In the genomic region with DNA sequence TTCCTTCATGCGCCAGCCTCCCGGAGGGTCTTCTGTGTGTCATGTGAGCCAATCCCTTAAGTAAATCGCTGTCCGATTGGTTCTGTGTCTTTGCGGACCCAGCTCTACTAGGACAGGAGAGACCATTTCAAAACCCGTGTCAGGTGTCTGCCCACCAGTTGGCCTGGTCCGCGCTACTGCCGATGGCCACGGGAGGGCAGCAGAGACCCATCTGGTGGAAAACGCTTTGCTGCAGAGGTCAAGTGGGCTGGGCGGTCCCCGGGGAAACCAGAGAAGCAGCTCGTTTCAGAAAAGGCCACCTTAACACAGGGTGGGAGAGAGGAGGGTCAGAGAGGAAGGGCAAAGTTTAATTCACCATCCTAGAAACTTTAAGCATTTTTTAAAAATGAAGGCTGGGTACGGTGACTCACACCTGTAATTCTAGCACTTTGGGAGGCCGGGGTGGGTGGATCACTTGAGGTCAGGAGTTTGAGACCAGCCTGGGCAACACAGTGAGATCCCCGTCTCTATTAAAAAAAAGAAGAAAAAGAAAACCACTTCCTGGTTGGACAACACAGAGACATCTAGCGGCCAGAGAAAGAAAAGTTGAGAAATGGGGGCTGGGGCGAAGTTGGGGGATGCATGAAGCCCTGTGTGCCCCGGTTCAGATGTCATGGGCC, we compare ENCODE assay signal across 9 cellular contexts. TPM values are rescaled to one million over a fixed set of nuclear protein-coding genes. Genes with fewer than 3 reads are reported as not detected.
DNase-seq lines count a peak whose midpoint lies in the region; ATAC-seq, FAIRE-seq and TF ChIP-seq lines count a peak whose summit lies in the region.
"Had no signal": no experiment of that assay in that cellular context is flagged by ENCODE, and none has a peak within 500 bp of the region (broad histone marks: within the 10 kb centered on the region; RNA-seq: fewer than 3 reads in every experiment).

No MANE protein-coding gene starts in this region.

- 4% methylated on average over 20 of the region's 20 CpGs for whole genome bisulfite sequencing in HepG2 (ENCODE audit: low lambda C conversion rate)

- no peaks in the 10 kb centered on the region for H3K79me2 ChIP-seq in HepG2 (ENCODE audit: insufficient read depth, low read length)

- peaks cover 8% of the 10 kb centered on the region for H3K4me1 Mint-ChIP-seq in activated CD4-positive, alpha-beta T cell treated with anti-CD3 and anti-CD28 coated beads, Interleukin-2, amount 10 ng/mL, durations not matched to agents 7 days and 5 days

- H3K4me2 ChIP-seq in HepG2 (ENCODE audit: low read depth, low read length) = peak overlapping the region; percentile 30

- TF ChIP-seq CTCF in colonic mucosa (IDR thresholded peaks at IDR 0.05) (peak; percentile 93), HepG2 (CRISPR knock-in tag; IDR thresholded peaks at IDR 0.05) (peak; percentile 99)

- TF ChIP-seq RAD21 in HepG2 (CRISPR knock-in tag; IDR thresholded peaks at IDR 0.05) = peak; percentile 99

- in situ Hi-C loops in HepG2 (cut with HindIII; ENCODE audit: extremely low pct_ligation_motif_present, low pct_unique_long_range_greater_than_20kb) = no loop called here

- no peaks in the 10 kb centered on the region for H4K20me1 ChIP-seq in HepG2 (ENCODE audit: insufficient read depth, low read length)

- H3K9ac ChIP-seq in colonic mucosa (ENCODE audit: low read depth in 2 of 2, low read length in 2 of 2) = peak overlapping the region; percentile 40 to 50
- H3K9ac ChIP-seq in HepG2 (ENCODE audit: insufficient read depth, low read depth, low read length) = no peak overlapping the region

- CTCF ChIA-PET in activated CD4-positive, alpha-beta T cell treated with anti-CD3 and anti-CD28 coated beads, Interleukin-2, amount 10 ng/mL, durations not matched to agents 7 days and 5 days (lab: Charles Lee) = interaction anchor here (0.6 to 2.0 kb wide), 8 partner anchors 9 to 29 kb away, joined by 3 to 11 read pairs (median 5); no protein-coding TSS in a partner anchor
- CTCF ChIA-PET in HepG2 (lab: Yijun Ruan, JAX; ENCODE audit: low intra/inter-chr PET ratio, low total read pairs) = interaction anchor here (0.8 to 1.9 kb wide), 6 partner anchors 52 to 161 kb away, joined by 3 to 9 read pairs (median 6); no protein-coding TSS in a partner anchor

- H3K36me3 ChIP-seq in colonic mucosa (no peaks in the 10 kb centered on the region), HepG2 (replicated peaks in 1 of 2; ENCODE audit: control insufficient read depth in 1 of 2, insufficient read depth in 2 of 2, low read length in 2 of 2) (no peaks in the 10 kb centered on the region)

- H3K27ac ChIP-seq in colonic mucosa (peak overlapping the region; percentile 44), HepG2 (ENCODE audit: extremely low read length, insufficient read depth, low read length) (no peak overlapping the region)

- no peaks in the 10 kb centered on the region for H3K9me3 Mint-ChIP-seq in activated CD4-positive, alpha-beta T cell treated with anti-CD3 and anti-CD28 coated beads, Interleukin-2, amount 10 ng/mL, durations not matched to agents 7 days and 5 days

- no peaks in the 10 kb centered on the region for H3K27me3 ChIP-seq in colonic mucosa
- peaks cover 15 to 44% of the 10 kb centered on the region in 2 experiments for H3K27me3 ChIP-seq in HepG2 (ENCODE audit: control insufficient read depth in 1 of 2, insufficient read depth in 2 of 2, low read length in 2 of 2)

- peak overlapping the region; percentile 83 for H3K27ac Mint-ChIP-seq in activated CD4-positive, alpha-beta T cell treated with anti-CD3 and anti-CD28 coated beads, Interleukin-2, amount 10 ng/mL, durations not matched to agents 7 days and 5 days

- H3K4me3 ChIP-seq in colonic mucosa (no peak overlapping the region), HepG2 (replicated peaks in 1 of 3; ENCODE audit: insufficient read depth in 1 of 3, low read depth in 2 of 3, low read length in 3 of 3) (0 out of 6 replicates have a peak overlapping the region, but pooled peaks of 1 of the 3 experiments have one; percentile 0)

- TF ChIP-seq POLR2A in HepG2 (IDR thresholded peaks at IDR 0.05; ENCODE audit: insufficient read depth in 1 of 2, low read depth in 2 of 2, low read length in 2 of 2) = no peak

- H3K4me3 Mint-ChIP-seq in activated CD4-positive, alpha-beta T cell treated with anti-CD3 and anti-CD28 coated beads, Interleukin-2, amount 10 ng/mL, durations not matched to agents 7 days and 5 days = peak overlapping the region; percentile 62

- ATAC-seq in HG03175 (IDR thresholded peaks at IDR 0.05; ENCODE audit: unreplicated experiment) (peak; percentile 80), HepG2 (peak; percentile 88), GM19324 (IDR thresholded peaks at IDR 0.05; ENCODE audit: low FRiP score, unreplicated experiment) (no peak)

- POLR2A ChIA-PET in activated CD4-positive, alpha-beta T cell treated with anti-CD3 and anti-CD28 coated beads, Interleukin-2, amount 10 ng/mL, durations not matched to agents 7 days and 5 days (lab: Charles Lee) = no interaction called here
- POLR2A ChIA-PET in HepG2 (lab: Yijun Ruan, JAX) = interaction anchor here (0.7 to 1.6 kb wide), 8 partner anchors 20 to 207 kb away, joined by 3 to 16 read pairs (median 4); no protein-coding TSS in a partner anchor

- intact Hi-C loops in colonic mucosa (cut with DNase I) (loop anchor here (5.0 kb wide), 1 partner anchor 132 kb away; no protein-coding TSS in a partner anchor), HepG2 (cut with micrococcal nuclease; ENCODE audit: unreplicated experiment) (loop anchor here (1.0 to 5.0 kb wide), 3 partner anchors 57 to 160 kb away; no protein-coding TSS in a partner anchor)

- H3K9me3 ChIP-seq in colonic mucosa (no peaks in the 10 kb centered on the region), HepG2 (ENCODE audit: low read length) (no peaks in the 10 kb centered on the region)

- peak; percentile 94 for FAIRE-seq in HepG2 (lab: Jason Lieb, UNC)

- H2AFZ ChIP-seq in HepG2 (ENCODE audit: low read length) = no peak overlapping the region

- H3K4me1 ChIP-seq in colonic mucosa = no peaks in the 10 kb centered on the region
- H3K4me1 ChIP-seq in HepG2 (ENCODE audit: insufficient read depth, low read length) = peaks cover 14% of the 10 kb centered on the region

- no peaks in the 10 kb centered on the region for H3K36me3 Mint-ChIP-seq in activated CD4-positive, alpha-beta T cell treated with anti-CD3 and anti-CD28 coated beads, Interleukin-2, amount 10 ng/mL, durations not matched to agents 7 days and 5 days (ENCODE audit: low read depth)

- no peaks in the 10 kb centered on the region for H3K27me3 Mint-ChIP-seq in activated CD4-positive, alpha-beta T cell treated with anti-CD3 and anti-CD28 coated beads, Interleukin-2, amount 10 ng/mL, durations not matched to agents 7 days and 5 days

- no TSS peak for BruUV-seq in HepG2 (replicated peaks; lab: Mats Ljungman, UMichigan)

- DNase-seq in GM03348 (ENCODE audit: low spot score) (peak; percentile 93), NCI-H526 treated with DMSO at 0.1 percent for 48 hours (lab: John Stamatoyannopoulos, UW) (peak; percentile 26), colonic mucosa (peak; percentile 95), HepG2 (ENCODE audit: low spot score) (peak; percentile 78)
- peak; percentile 82 for DNase-seq in activated CD4-positive, alpha-beta T cell treated with anti-CD3 and anti-CD28 coated beads, Interleukin-2, amount 10 ng/mL, durations not matched to agents 7 days and 5 days
- DNase-seq in stimulated activated CD4-positive, alpha-beta T cell treated with anti-CD3 and anti-CD28 coated beads, Interleukin-4, amount 100 ng/mL, for 24 hours = peak; percentile 87

- TF ChIP-seq EP300 in HepG2 (IDR thresholded peaks at IDR 0.05; ENCODE audit: low read depth in 2 of 2, low read length in 2 of 2) (no peak), HepG2 (CRISPR knock-in tag; IDR thresholded peaks at IDR 0.05; ENCODE audit: borderline replicate concordance) (no peak)

TF ChIP-seq in HepG2, 621 proteins besides CTCF, POLR2A, EP300 and RAD21 (continues in another document):
- TF ChIP-seq, protein P1, sequence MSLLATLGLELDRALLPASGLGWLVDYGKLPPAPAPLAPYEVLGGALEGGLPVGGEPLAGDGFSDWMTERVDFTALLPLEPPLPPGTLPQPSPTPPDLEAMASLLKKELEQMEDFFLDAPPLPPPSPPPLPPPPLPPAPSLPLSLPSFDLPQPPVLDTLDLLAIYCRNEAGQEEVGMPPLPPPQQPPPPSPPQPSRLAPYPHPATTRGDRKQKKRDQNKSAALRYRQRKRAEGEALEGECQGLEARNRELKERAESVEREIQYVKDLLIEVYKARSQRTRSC (CRISPR knock-in tag; IDR thresholded peaks at IDR 0.05; ENCODE audit: low read depth) = no peak
- TF ChIP-seq ERF (CRISPR knock-in tag; IDR thresholded peaks at IDR 0.05) (peak; percentile 75), HDAC1 (CRISPR knock-in tag; IDR thresholded peaks at IDR 0.05) (peak; percentile 35), ZNF773 (CRISPR knock-in tag; IDR thresholded peaks at IDR 0.05; ENCODE audit: borderline replicate concordance) (no peak), FOXK1 (CRISPR knock-in tag; IDR thresholded peaks at IDR 0.05; ENCODE audit: borderline replicate concordance, low read depth) (no peak), TMF1 (CRISPR knock-in tag; IDR thresholded peaks at IDR 0.05; ENCODE audit: low read depth) (peak; percentile 62; the same call in 1 of the 2 replicates), GATAD1 (CRISPR knock-in tag; IDR thresholded peaks at IDR 0.05) (0 out of 2 replicates have a peak, but pooled peaks have one; percentile 49)

RNA-seq across cellular contexts. Expression of a gene that starts 2.8 kb away (rescaled TPM):
- total RNA-seq in activated CD4-positive, alpha-beta T cell treated with anti-CD3 and anti-CD28 coated beads, Interleukin-2, amount 10 ng/mL, durations not matched to agents 7 days and 5 days = not detected
- total RNA-seq in colonic mucosa (under 1 TPM in 1 of 2 donors, not detected in 1; 0.32 TPM), HepG2 (2016; rRNA removed; fragmentation: Illumina TruSeq; extraction: Trizol) (not detected in 2 replicates)
- not detected in 2 replicates for total RNA-seq in HepG2 (2016; cell fraction: cytosol; rRNA removed; fragmentation: Illumina TruSeq; extraction: Trizol; ENCODE audit: low read depth)
- total RNA-seq in HepG2 (2016; cell fraction: insoluble cytoplasmic fraction; rRNA removed; fragmentation: Illumina TruSeq; extraction: Trizol) = not detected in 2 replicates
- not detected in 2 replicates for total RNA-seq in HepG2 (2016; cell fraction: membrane; rRNA removed; fragmentation: Illumina TruSeq; extraction: Trizol)
- not detected in 2 replicates for total RNA-seq in HepG2 (2016; cell fraction: nucleus; rRNA removed; fragmentation: Illumina TruSeq; extraction: Trizol)
- not detected in 2 replicates for polyA plus RNA-seq in HepG2 (2011; rRNA removed)
- polyA plus RNA-seq in HepG2 (2011; cell fraction: cytosol; rRNA removed) = not detected in 2 replicates
- polyA plus RNA-seq in HepG2 (2011; cell fraction: nucleus; rRNA removed) = not detected in 2 replicates
- polyA plus RNA-seq in HepG2 (2012) = not detected in 2 replicates
- not detected in 2 replicates for polyA plus RNA-seq in HepG2 (2016; cell fraction: cytosol; fragmentation: Illumina TruSeq; extraction: Trizol; ENCODE audit: low read depth)
- polyA plus RNA-seq in HepG2 (2016; cell fraction: insoluble cytoplasmic fraction; fragmentation: Illumina TruSeq; extraction: Trizol; ENCODE audit: low read depth) = not detected in 2 replicates
- polyA plus RNA-seq in HepG2 (2016; cell fraction: membrane; fragmentation: Illumina TruSeq; extraction: Trizol; ENCODE audit: low read depth) = not detected in 2 replicates
- not detected in 2 replicates for polyA plus RNA-seq in HepG2 (2016; cell fraction: nucleus; fragmentation: Illumina TruSeq; extraction: Trizol; ENCODE audit: insufficient read depth, low read depth)
- polyA minus RNA-seq in HepG2 (2011; rRNA and poly(A)+ RNA removed; ENCODE audit: low replicate concordance) = not detected in 2 replicates
- not detected in 2 replicates for polyA minus RNA-seq in HepG2 (2011; cell fraction: cytosol; rRNA and poly(A)+ RNA removed)
- polyA minus RNA-seq in HepG2 (2011; cell fraction: nucleus; rRNA and poly(A)+ RNA removed) = not detected in 2 replicates
- total RNA-seq: mononuclear cell had no signal

Comparison
In these comparisons a context has a peak if more than half of its experiments do, and no peak if none do; other contexts are left out.
1. DNase-seq: peak in every context shown above with its lines; median percentile 95 in colonic mucosa; 93 in GM03348; 87 in stimulated activated CD4-positive, alpha-beta T cell treated with anti-CD3 and anti-CD28 coated beads, Interleukin-4, amount 100 ng/mL, for 24 hours; 82 in activated CD4-positive, alpha-beta T cell treated with anti-CD3 and anti-CD28 coated beads, Interleukin-2, amount 10 ng/mL, durations not matched to agents 7 days and 5 days; 78 in HepG2; 26 in NCI-H526 treated with DMSO at 0.1 percent for 48 hours.